1 cellular context compared by ENCODE assay signal in the genomic region with DNA sequence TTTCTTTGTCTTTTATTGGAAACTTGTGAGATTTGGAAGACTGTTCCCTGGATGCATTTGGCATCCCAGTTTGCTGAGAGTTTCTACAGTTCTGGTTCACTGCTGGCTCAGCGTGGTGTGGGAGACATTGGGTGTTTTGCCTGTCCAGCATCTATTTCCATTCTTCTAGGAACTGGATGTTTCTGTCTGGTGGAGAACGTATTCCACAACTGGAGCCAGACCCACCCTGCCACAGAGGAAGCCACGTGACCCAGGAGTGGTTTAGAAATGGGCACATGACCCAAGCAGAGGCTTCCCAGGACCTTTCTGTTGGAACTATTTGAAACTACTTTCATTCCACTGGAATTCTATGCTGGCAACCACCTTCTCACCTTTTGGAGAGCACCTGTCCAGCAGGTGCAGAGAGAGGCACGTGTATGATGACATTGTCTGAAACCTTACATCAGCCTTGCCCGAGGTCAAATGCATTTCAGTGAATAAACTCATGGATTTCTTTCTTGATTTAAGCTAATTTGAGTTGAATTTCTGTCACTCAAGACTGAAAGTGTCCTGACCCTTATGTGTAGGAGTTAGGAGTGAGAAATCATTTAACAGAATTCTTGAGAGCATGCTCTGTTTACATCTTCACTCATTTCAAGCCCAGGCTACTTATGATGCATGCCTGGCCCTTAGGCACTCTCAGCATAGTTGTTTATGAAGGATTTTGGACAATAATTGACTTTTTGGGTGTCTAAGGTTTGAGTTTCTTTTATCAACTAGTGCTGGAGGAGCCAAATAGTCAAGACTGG.
TF ChIP-seq lines count a peak whose summit lies in the region.

No MANE protein-coding gene starts in this region.

TF ChIP-seq in GM12878, 131 proteins besides CTCF, POLR2A, EP300 and RAD21 (continued from another document):
- TF ChIP-seq CUX1 (IDR thresholded peaks at IDR 0.05; ENCODE audit: insufficient replicate concordance, low read depth, low read length) (no peak), TAF1 (IDR thresholded peaks at IDR 0.05; ENCODE audit: borderline replicate concordance, low read depth, low read length) (peak; percentile 40; the same call in 1 of the 2 replicates), TARDBP (IDR thresholded peaks at IDR 0.05; ENCODE audit: borderline replicate concordance) (no peak), NR2C2 (IDR thresholded peaks at IDR 0.05; ENCODE audit: borderline replicate concordance, control insufficient read depth, insufficient read length, low read depth) (no peak), MEF2A (IDR thresholded peaks at IDR 0.05; ENCODE audit: insufficient read depth, low read depth, low read length) (0 out of 2 replicates have a peak, but pooled peaks have one; percentile 15), BMI1 (IDR thresholded peaks at IDR 0.05; ENCODE audit: borderline replicate concordance) (no peak), NFIC (IDR thresholded peaks at IDR 0.05; ENCODE audit: low read depth, low read length) (no peak; the same call in 1 of the 2 replicates), MYC (IDR thresholded peaks at IDR 0.05; ENCODE audit: insufficient read depth, insufficient read length, insufficient replicate concordance, low read length, severe bottlenecking) (no peak), SRF (IDR thresholded peaks at IDR 0.05; ENCODE audit: low read depth in 2 of 2, low read length in 2 of 2) (no peak), ZNF217 (IDR thresholded peaks at IDR 0.05) (no peak), BHLHE40 (IDR thresholded peaks at IDR 0.05; ENCODE audit: borderline replicate concordance in 1 of 2, low read depth in 2 of 2, low read length in 1 of 2) (peak; percentile 12 to 65; a peak in 2 of 4 replicates), EED (IDR thresholded peaks at IDR 0.05; ENCODE audit: low read depth) (peak; percentile 42; the same call in 1 of the 2 replicates), ZNF274 (IDR thresholded peaks at IDR 0.05; ENCODE audit: insufficient read depth, insufficient read length) (no peak), WRNIP1 (IDR thresholded peaks at IDR 0.05; ENCODE audit: borderline replicate concordance, low read depth, low read length) (no peak), BCLAF1 (IDR thresholded peaks at IDR 0.05) (no peak), SMAD5 (IDR thresholded peaks at IDR 0.05; ENCODE audit: low read depth) (no peak), ZSCAN29 (IDR thresholded peaks at IDR 0.05) (no peak), IRF4 (IDR thresholded peaks at IDR 0.05; ENCODE audit: low read depth, low read length) (0 out of 2 replicates have a peak, but pooled peaks have one; percentile 17), YBX1 (IDR thresholded peaks at IDR 0.05) (no peak), NRF1 (conservative IDR thresholded peaks at IDR 0.05; ENCODE audit: low read depth, low read length) (no peak), KLF5 (IDR thresholded peaks at IDR 0.05; ENCODE audit: partially characterized antibody) (no peak), RAD51 (IDR thresholded peaks at IDR 0.05) (no peak), TCF12 (IDR thresholded peaks at IDR 0.05; ENCODE audit: low read depth, low read length) (0 out of 2 replicates have a peak, but pooled peaks have one; percentile 16), GABPA (IDR thresholded peaks at IDR 0.05; ENCODE audit: low read depth) (no peak), NFXL1 (IDR thresholded peaks at IDR 0.05; ENCODE audit: borderline replicate concordance) (no peak)
- TF ChIP-seq, protein P1, sequence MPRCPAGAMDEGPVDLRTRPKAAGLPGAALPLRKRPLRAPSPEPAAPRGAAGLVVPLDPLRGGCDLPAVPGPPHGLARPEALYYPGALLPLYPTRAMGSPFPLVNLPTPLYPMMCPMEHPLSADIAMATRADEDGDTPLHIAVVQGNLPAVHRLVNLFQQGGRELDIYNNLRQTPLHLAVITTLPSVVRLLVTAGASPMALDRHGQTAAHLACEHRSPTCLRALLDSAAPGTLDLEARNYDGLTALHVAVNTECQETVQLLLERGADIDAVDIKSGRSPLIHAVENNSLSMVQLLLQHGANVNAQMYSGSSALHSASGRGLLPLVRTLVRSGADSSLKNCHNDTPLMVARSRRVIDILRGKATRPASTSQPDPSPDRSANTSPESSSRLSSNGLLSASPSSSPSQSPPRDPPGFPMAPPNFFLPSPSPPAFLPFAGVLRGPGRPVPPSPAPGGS (IDR thresholded peaks at IDR 0.05; ENCODE audit: borderline replicate concordance, insufficient read depth, low read depth, low read length, poor library complexity, severe bottlenecking): no peak
- TF ChIP-seq, protein P2, sequence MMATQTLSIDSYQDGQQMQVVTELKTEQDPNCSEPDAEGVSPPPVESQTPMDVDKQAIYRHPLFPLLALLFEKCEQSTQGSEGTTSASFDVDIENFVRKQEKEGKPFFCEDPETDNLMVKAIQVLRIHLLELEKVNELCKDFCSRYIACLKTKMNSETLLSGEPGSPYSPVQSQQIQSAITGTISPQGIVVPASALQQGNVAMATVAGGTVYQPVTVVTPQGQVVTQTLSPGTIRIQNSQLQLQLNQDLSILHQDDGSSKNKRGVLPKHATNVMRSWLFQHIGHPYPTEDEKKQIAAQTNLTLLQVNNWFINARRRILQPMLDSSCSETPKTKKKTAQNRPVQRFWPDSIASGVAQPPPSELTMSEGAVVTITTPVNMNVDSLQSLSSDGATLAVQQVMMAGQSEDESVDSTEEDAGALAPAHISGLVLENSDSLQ (IDR thresholded peaks at IDR 0.05): peak; percentile 55; the same call in 1 of the 2 replicates
- TF ChIP-seq, protein P3, sequence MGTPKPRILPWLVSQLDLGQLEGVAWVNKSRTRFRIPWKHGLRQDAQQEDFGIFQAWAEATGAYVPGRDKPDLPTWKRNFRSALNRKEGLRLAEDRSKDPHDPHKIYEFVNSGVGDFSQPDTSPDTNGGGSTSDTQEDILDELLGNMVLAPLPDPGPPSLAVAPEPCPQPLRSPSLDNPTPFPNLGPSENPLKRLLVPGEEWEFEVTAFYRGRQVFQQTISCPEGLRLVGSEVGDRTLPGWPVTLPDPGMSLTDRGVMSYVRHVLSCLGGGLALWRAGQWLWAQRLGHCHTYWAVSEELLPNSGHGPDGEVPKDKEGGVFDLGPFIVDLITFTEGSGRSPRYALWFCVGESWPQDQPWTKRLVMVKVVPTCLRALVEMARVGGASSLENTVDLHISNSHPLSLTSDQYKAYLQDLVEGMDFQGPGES (IDR thresholded peaks at IDR 0.05): no peak
- TF ChIP-seq, protein P4, sequence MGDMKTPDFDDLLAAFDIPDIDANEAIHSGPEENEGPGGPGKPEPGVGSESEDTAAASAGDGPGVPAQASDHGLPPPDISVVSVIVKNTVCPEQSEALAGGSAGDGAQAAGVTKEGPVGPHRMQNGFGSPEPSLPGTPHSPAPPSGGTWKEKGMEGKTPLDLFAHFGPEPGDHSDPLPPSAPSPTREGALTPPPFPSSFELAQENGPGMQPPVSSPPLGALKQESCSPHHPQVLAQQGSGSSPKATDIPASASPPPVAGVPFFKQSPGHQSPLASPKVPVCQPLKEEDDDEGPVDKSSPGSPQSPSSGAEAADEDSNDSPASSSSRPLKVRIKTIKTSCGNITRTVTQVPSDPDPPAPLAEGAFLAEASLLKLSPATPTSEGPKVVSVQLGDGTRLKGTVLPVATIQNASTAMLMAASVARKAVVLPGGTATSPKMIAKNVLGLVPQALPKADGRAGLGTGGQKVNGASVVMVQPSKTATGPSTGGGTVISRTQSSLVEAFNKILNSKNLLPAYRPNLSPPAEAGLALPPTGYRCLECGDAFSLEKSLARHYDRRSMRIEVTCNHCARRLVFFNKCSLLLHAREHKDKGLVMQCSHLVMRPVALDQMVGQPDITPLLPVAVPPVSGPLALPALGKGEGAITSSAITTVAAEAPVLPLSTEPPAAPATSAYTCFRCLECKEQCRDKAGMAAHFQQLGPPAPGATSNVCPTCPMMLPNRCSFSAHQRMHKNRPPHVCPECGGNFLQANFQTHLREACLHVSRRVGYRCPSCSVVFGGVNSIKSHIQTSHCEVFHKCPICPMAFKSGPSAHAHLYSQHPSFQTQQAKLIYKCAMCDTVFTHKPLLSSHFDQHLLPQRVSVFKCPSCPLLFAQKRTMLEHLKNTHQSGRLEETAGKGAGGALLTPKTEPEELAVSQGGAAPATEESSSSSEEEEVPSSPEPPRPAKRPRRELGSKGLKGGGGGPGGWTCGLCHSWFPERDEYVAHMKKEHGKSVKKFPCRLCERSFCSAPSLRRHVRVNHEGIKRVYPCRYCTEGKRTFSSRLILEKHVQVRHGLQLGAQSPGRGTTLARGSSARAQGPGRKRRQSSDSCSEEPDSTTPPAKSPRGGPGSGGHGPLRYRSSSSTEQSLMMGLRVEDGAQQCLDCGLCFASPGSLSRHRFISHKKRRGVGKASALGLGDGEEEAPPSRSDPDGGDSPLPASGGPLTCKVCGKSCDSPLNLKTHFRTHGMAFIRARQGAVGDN (IDR thresholded peaks at IDR 0.05): no peak
